In the genomic region with DNA sequence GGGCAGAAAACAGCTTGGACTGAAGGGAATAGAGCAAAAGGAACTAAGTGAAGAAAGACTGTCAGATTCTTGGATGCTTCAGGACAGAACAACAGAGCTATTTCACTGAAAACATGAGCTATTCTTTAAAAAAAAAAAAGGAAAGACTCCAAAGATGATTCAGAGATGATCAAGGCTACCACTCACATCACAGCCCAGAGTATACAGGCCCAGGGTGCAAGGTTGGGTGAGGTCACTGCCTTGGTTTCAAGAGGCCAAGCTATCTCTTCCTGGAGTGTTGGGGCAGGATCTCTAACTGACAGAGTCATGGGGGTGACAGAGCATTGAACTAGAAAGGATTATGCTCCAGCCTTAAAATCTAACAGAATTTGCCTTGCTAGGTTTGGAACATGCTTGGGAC, we compare ENCODE assay signal across 1 cellular context.
TF ChIP-seq lines count a peak whose summit lies in the region.

No MANE protein-coding gene starts in this region.

TF ChIP-seq in SK-N-SH treated with all-trans-retinoic acid at 6 μM for 48 hours, 23 proteins besides CTCF, POLR2A, EP300 and RAD21 (continued from another document):
- TF ChIP-seq BACH2 (CRISPR knock-in tag; IDR thresholded peaks at IDR 0.05; ENCODE audit: borderline replicate concordance): no peak
